Comparison of ENCODE assay signal across 9 cellular contexts in genomic region chr6:131368077-131368911, GRCh38.
DNase-seq lines count a peak whose midpoint lies in the region; ATAC-seq and TF ChIP-seq lines count a peak whose summit lies in the region.
"Had no signal": no experiment of that assay in that cellular context is flagged by ENCODE, and none has a peak within 500 bp of the region (broad histone marks: within the 10 kb centered on the region; RNA-seq: fewer than 3 reads in every experiment).

No MANE protein-coding gene starts in this region.

- peak overlapping the region; percentile 87 for H3K27ac Mint-ChIP-seq in stimulated activated naive B cell treated with anti-CD40 and anti-IgM and Interleukin-4, amounts not matched to agents 10 μg/mL and 1 μg/mL and 100 μg/mL, for 72 hours

- no peaks in the 10 kb centered on the region for H3K36me3 Mint-ChIP-seq in stimulated activated naive B cell treated with anti-CD40 and anti-IgM and Interleukin-4, amounts not matched to agents 10 μg/mL and 1 μg/mL and 100 μg/mL, for 72 hours

- H3K4me3 Mint-ChIP-seq in stimulated activated naive B cell treated with anti-CD40 and anti-IgM and Interleukin-4, amounts not matched to agents 10 μg/mL and 1 μg/mL and 100 μg/mL, for 72 hours, result peak overlapping the region; percentile 49 to 59
- H3K4me3 Mint-ChIP-seq: neural crest cell had no signal

- no peak overlapping the region for H3K4me3 ChIP-seq in fibroblast of pulmonary artery (replicated peaks; ENCODE audit: low read depth, low read length)

- DNase-seq in NCI-H2196 treated with DMSO at 0.1 percent for 48 hours (lab: John Stamatoyannopoulos, UW; ENCODE audit: unreplicated experiment), result peak; percentile 30
- DNase-seq in fibroblast of pulmonary artery (ENCODE audit: low read depth), result peak; percentile 57
- DNase-seq in stimulated activated naive B cell treated with anti-CD40 and anti-IgM and Interleukin-4, amounts not matched to agents 10 μg/mL and 1 μg/mL and 100 μg/mL, for 72 hours, result no peak
- no peak for DNase-seq in T-helper 1 cell
- DNase-seq in activated naive CD4-positive, alpha-beta T cell treated with anti-CD3 and anti-CD28 coated beads, Interleukin-2, amount 50 U/mL, for 16 hours, result no peak
- DNase-seq in stimulated activated CD4-positive, alpha-beta T cell treated with anti-CD3 and anti-CD28 coated beads, Interleukin-4, amount 100 ng/mL, for 4 hours, result no peak

- TF ChIP-seq CTCF in fibroblast of pulmonary artery (IDR thresholded peaks at IDR 0.05; ENCODE audit: low read length, missing control alignments), result no peak

- peaks cover 16 to 43% of the 10 kb centered on the region in 2 donors for H3K4me1 Mint-ChIP-seq in stimulated activated naive B cell treated with anti-CD40 and anti-IgM and Interleukin-4, amounts not matched to agents 10 μg/mL and 1 μg/mL and 100 μg/mL, for 72 hours

- peak; percentile 85 for ATAC-seq in GM18517 (IDR thresholded peaks at IDR 0.05; ENCODE audit: unreplicated experiment)
- peak; percentile 72 for ATAC-seq in HG02759 (IDR thresholded peaks at IDR 0.05; ENCODE audit: unreplicated experiment)
- peak; percentile 74 to 76 for ATAC-seq in stimulated activated naive B cell treated with anti-CD40 and anti-IgM and Interleukin-4, amounts not matched to agents 10 μg/mL and 1 μg/mL and 100 μg/mL, for 72 hours (replicated peaks)

- H3K9me3 Mint-ChIP-seq in stimulated activated naive B cell treated with anti-CD40 and anti-IgM and Interleukin-4, amounts not matched to agents 10 μg/mL and 1 μg/mL and 100 μg/mL, for 72 hours, result no peaks in the 10 kb centered on the region

- H3K27me3 Mint-ChIP-seq in stimulated activated naive B cell treated with anti-CD40 and anti-IgM and Interleukin-4, amounts not matched to agents 10 μg/mL and 1 μg/mL and 100 μg/mL, for 72 hours, result no peaks in the 10 kb centered on the region

Comparison
In these comparisons a context has a peak if more than half of its experiments do, and no peak if none do; other contexts are left out.
1. DNase-seq: peak in NCI-H2196 treated with DMSO at 0.1 percent for 48 hours (single experiment) and fibroblast of pulmonary artery (single experiment); none in stimulated activated naive B cell treated with anti-CD40 and anti-IgM and Interleukin-4, amounts not matched to agents 10 μg/mL and 1 μg/mL and 100 μg/mL, for 72 hours (single experiment), T-helper 1 cell (0 of 5), activated naive CD4-positive, alpha-beta T cell treated with anti-CD3 and anti-CD28 coated beads, Interleukin-2, amount 50 U/mL, for 16 hours (single experiment) and stimulated activated CD4-positive, alpha-beta T cell treated with anti-CD3 and anti-CD28 coated beads, Interleukin-4, amount 100 ng/mL, for 4 hours (0 of 2).
2. Peak in every context shown above with its lines, with median percentiles within 50 percentile points of each other: ATAC-seq.